In the genomic region with DNA sequence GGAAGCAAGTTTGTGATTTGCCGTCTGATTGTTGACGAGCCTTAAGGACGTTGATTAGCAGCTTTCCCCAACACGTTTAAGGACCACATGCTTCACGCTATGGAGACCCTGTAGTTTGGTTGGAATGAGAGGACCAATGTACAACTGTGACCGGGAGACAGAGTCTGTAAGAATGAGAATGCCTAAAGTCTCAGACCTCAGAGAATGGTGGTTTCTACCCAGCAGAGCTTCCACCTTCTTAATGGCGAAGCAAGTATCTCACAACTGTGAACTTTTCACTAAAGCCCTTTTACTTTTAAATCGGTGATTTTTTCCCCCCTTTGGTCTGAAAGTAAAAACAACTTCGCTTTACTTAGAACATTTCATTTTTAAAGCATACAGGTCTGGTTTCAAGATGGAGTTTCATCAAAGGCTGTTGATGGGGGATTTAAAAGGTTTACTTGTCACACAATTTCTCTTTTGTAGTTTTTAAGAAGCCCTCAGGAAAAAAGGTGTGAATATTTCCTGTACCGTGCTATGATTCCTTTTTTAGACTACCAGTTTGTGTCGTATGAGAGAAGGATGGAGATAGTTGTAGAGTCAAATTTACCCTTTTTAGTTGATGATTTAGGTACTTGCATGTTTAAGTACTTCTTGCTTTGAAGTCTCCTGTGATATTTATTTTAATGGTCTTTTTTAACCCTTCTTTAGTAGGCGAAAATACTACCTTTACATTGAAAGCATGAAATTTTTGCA, we compare ENCODE assay signal across 8 cellular contexts. TPM values are rescaled to one million over a fixed set of nuclear protein-coding genes. Genes with fewer than 3 reads are reported as not detected.
DNase-seq lines count a peak whose midpoint lies in the region; ATAC-seq, FAIRE-seq and TF ChIP-seq lines count a peak whose summit lies in the region.
"Had no signal": no experiment of that assay in that cellular context is flagged by ENCODE, and none has a peak within 500 bp of the region (broad histone marks: within the 10 kb centered on the region; RNA-seq: fewer than 3 reads in every experiment).

No MANE protein-coding gene starts in this region.

- H3K4me3 ChIP-seq in RWPE2 (ENCODE audit: severe bottlenecking): peak overlapping the region; percentile 89
- H3K4me3 ChIP-seq in fibroblast of the aortic adventitia (ENCODE audit: low read depth, low read length): peak overlapping the region; percentile 89
- peak overlapping the region; percentile 88 for H3K4me3 ChIP-seq in skeletal muscle cell (ENCODE audit: low read depth, low read length)

- ATAC-seq in RWPE2 (ENCODE audit: low read depth): no peak
- ATAC-seq in HG03135 (IDR thresholded peaks at IDR 0.05; ENCODE audit: unreplicated experiment): no peak
- no peak for ATAC-seq in esophagus mucosa
- ATAC-seq in GM21723 (IDR thresholded peaks at IDR 0.05; ENCODE audit: unreplicated experiment): no peak

- FAIRE-seq in GM12892 (lab: Jason Lieb, UNC): peak; percentile 53
- FAIRE-seq: endometrium had no signal

- DNase-seq in GM12892 (ENCODE audit: insufficient read length) (no peak), RWPE2 (ENCODE audit: low spot score) (no peak), fibroblast of the aortic adventitia (ENCODE audit: low read depth) (no peak), skeletal muscle cell (ENCODE audit: low read depth) (no peak)

- no peak overlapping the region for H3K27ac ChIP-seq in RWPE2 (ENCODE audit: poor library complexity, severe bottlenecking)

- no peak for TF ChIP-seq CTCF in RWPE2 (IDR thresholded peaks at IDR 0.05; ENCODE audit: poor library complexity, severe bottlenecking)
- TF ChIP-seq CTCF in fibroblast of the aortic adventitia (IDR thresholded peaks at IDR 0.05; ENCODE audit: insufficient read depth, low read length): no peak

- H3K36me3 ChIP-seq in RWPE2 (ENCODE audit: low read depth): peaks cover 3% of the 10 kb centered on the region; the same call in 1 of the 2 replicates

- peaks cover 16% of the 10 kb centered on the region for H3K4me1 ChIP-seq in RWPE2 (ENCODE audit: insufficient read depth, poor library complexity, severe bottlenecking)

- TF ChIP-seq POLR2A in GM12892 (IDR thresholded peaks at IDR 0.05; ENCODE audit: low read depth, low read length): 0 out of 2 replicates have a peak, but pooled peaks have one; percentile 30

- no peaks in the 10 kb centered on the region for H3K27me3 ChIP-seq in RWPE2 (ENCODE audit: insufficient read depth, poor library complexity, severe bottlenecking)

- no peaks in the 10 kb centered on the region for H3K9me3 ChIP-seq in RWPE2 (ENCODE audit: severe bottlenecking)

RNA-seq across cellular contexts. Expression of a gene that starts 1.5 kb away (rescaled TPM):
- polyA plus RNA-seq in GM12892 (2012; ENCODE audit: missing spikeins): 83.9 TPM
- total RNA-seq in fibroblast of the aortic adventitia (ENCODE audit: low replicate concordance) (51.8 and 59.4 TPM in 2 replicates), esophagus mucosa (24.6 TPM)
